ENCODE assay signal across 8 cellular contexts in the genomic region with DNA sequence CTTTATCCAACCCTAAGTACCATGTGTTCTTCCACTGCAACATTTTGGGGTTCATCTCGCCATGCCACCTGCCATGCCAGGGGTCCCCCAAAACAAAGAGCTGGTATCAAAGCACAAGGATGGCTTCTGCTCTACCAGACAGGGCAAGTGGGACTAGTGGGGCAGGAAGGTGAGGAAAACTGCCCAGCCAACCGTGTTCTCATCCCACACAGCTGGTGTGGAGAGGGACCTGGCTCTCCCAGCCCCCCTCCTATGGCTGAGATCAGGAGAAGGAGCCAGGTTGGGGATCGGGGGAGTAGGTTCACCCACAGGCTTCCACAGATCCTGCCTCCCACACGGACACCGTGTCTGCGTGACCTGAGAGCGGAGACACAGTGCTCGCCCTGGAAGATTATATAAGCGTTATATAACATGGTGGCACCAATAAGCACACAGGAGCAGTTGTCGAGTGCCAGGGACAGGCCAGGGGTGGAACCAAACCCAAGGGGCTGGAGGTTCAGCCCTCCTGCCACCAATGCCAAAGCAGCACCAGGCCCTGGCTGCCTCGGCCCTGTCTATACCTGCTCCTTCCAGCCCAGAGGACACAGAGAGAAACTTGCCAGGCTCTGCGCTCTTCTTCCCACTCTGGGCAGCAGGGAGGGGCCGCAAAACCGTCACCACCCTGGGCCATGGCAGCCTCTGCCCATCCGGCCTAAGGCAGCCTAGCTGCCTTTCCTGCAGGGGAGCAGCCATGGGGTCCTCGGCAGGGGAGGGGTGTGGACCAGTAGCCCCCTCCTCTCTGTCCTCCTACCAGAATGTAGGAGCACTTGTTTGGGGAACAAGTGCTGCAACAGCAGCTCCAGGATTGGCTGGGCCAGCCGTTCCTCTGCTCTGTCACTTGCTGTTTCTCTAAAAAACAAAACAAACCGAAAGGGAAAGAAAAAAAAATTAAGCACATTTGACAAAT. TPM values are rescaled to one million over a fixed set of nuclear protein-coding genes. Genes with fewer than 3 reads are reported as not detected.
DNase-seq lines count a peak whose midpoint lies in the region; FAIRE-seq and TF ChIP-seq lines count a peak whose summit lies in the region.

No MANE protein-coding gene starts in this region.

- H3K14ac ChIP-seq in neuronal stem cell (ENCODE audit: low read length), result no peak overlapping the region

- H3K4me2 ChIP-seq in fibroblast of lung (ENCODE audit: extremely low read depth, insufficient read depth, low read length), result peak overlapping the region; percentile 97
- no peak overlapping the region for H3K4me2 ChIP-seq in neuronal stem cell (ENCODE audit: insufficient read depth, low read length, poor library complexity, severe bottlenecking)

- no peak overlapping the region for H4K8ac ChIP-seq in neuronal stem cell (ENCODE audit: low read depth, low read length)

- H3K4me1 ChIP-seq in fibroblast of lung (ENCODE audit: control insufficient read depth, extremely low read depth, insufficient read depth, low read length) (peaks cover 20% of the 10 kb centered on the region), neuronal stem cell (ENCODE audit: control insufficient read depth in 2 of 2, insufficient read depth in 1 of 2, low read depth in 1 of 2, low read length in 2 of 2) (peaks cover 0 to 5% of the 10 kb centered on the region in 2 donors)

- no peak overlapping the region for H2BK5ac ChIP-seq in neuronal stem cell (ENCODE audit: low read length)

- peaks cover 18% of the 10 kb centered on the region for H3K79me2 ChIP-seq in fibroblast of lung (ENCODE audit: control insufficient read depth, insufficient read depth, low read length)

- H3K23ac ChIP-seq in neuronal stem cell (ENCODE audit: low read depth, low read length, poor library complexity), result no peak overlapping the region

- TF ChIP-seq CTCF in GM12865 (IDR thresholded peaks at IDR 0.05; ENCODE audit: insufficient read depth, low read depth, low read length, missing control alignments), result no peak
- no peak for TF ChIP-seq CTCF in fibroblast of lung (conservative IDR thresholded peaks at IDR 0.05 in 1 of 2, IDR thresholded peaks at IDR 0.05 in 1 of 2; ENCODE audit: low read depth in 1 of 2, low read length in 2 of 2)

- H3K79me1 ChIP-seq in neuronal stem cell (ENCODE audit: low read depth, low read length), result no peaks in the 10 kb centered on the region

- no peak overlapping the region for H3K4ac ChIP-seq in neuronal stem cell (ENCODE audit: low read length)

- H3K4me3 ChIP-seq in GM12865 (ENCODE audit: low read depth, low read length), result peak overlapping the region; percentile 88
- H3K4me3 ChIP-seq in fibroblast of lung (replicated peaks in 1 of 4; ENCODE audit: control extremely low read depth in 1 of 4, insufficient read depth in 1 of 4, low read depth in 3 of 4, low read length in 4 of 4), result peak overlapping the region; percentile 58 to 86 (median 76)
- peak overlapping the region in 1 of 2 donors; percentile 86 for H3K4me3 ChIP-seq in neuronal stem cell (ENCODE audit: low read length in 2 of 2)

- H3K9me3 ChIP-seq in fibroblast of lung (ENCODE audit: control insufficient read depth, insufficient read depth, low read depth, low read length) (no peaks in the 10 kb centered on the region), neuronal stem cell (replicated peaks in 1 of 2; ENCODE audit: control insufficient read depth in 2 of 2, insufficient read depth in 1 of 2, low read depth in 1 of 2, low read length in 2 of 2) (no peaks in the 10 kb centered on the region)

- no peaks in the 10 kb centered on the region for H3K27me3 ChIP-seq in fibroblast of lung (ENCODE audit: control insufficient read depth, insufficient read depth, low read length)
- peaks cover 0 to 25% (median 16%) of the 10 kb centered on the region in 3 experiments for H3K27me3 ChIP-seq in neuronal stem cell (ENCODE audit: control insufficient read depth in 3 of 3, insufficient read depth in 3 of 3, low read depth in 1 of 3, low read length in 3 of 3)

- no peak overlapping the region for H2BK120ac ChIP-seq in neuronal stem cell (ENCODE audit: low read depth, low read length)

- no peaks in the 10 kb centered on the region for H4K20me1 ChIP-seq in fibroblast of lung (ENCODE audit: control insufficient read depth, extremely low read depth, insufficient read depth, low read length)

- H2AFZ ChIP-seq in fibroblast of lung (ENCODE audit: low read length) (no peak overlapping the region), neuronal stem cell (ENCODE audit: low read length) (no peak overlapping the region)

- no peak overlapping the region for H2BK12ac ChIP-seq in neuronal stem cell (ENCODE audit: low read length)

- H3K36me3 ChIP-seq in fibroblast of lung (ENCODE audit: control insufficient read depth, insufficient read depth, low read length) (no peaks in the 10 kb centered on the region), neuronal stem cell (replicated peaks in 1 of 2; ENCODE audit: control insufficient read depth in 2 of 2, insufficient read depth in 2 of 2, low read length in 2 of 2) (peaks cover 0 to 56% of the 10 kb centered on the region in 2 donors)

- no CpG with 5 or more reads among the region's 18 CpGs for WGBS in neuronal stem cell (ENCODE audit: extremely low coverage in 2 of 2, insufficient read length in 2 of 2, insufficient replicate concordance in 1 of 2), 2 donors

- peak overlapping the region; percentile 22 for H2AK5ac ChIP-seq in neuronal stem cell (ENCODE audit: low read depth, low read length)

- H3K9ac ChIP-seq in fibroblast of lung (ENCODE audit: insufficient read depth, low read length) (peak overlapping the region; percentile 83), neuronal stem cell (ENCODE audit: low read depth, low read length, poor library complexity) (no peak overlapping the region)

- no peak overlapping the region for H4K91ac ChIP-seq in neuronal stem cell (ENCODE audit: low read depth, low read length, poor library complexity)

- TF ChIP-seq POLR2A in GM12891 (IDR thresholded peaks at IDR 0.05; ENCODE audit: low read depth, low read length), result no peak

- peak overlapping the region; percentile 23 for H3K18ac ChIP-seq in neuronal stem cell (ENCODE audit: low read length)

- peak; percentile 30 for DNase-seq in GM12865 (ENCODE audit: low read depth)
- DNase-seq in activated CD8-positive, alpha-beta memory T cell treated with anti-CD3 and anti-CD28 coated beads, Interleukin-2, amount 50 U/mL, for 4 hours, result peak; percentile 27
- peak in 1 of 2 donors; percentile 12 for DNase-seq in fibroblast of lung (ENCODE audit: low read depth in 2 of 2)
- no peak for DNase-seq in neuronal stem cell (ENCODE audit: low spot score)
- no peak for DNase-seq in retina
- no peak for DNase-seq in GM12891 (ENCODE audit: insufficient read length, low spot score)
- DNase-seq in NCI-H128 (lab: John Stamatoyannopoulos, UW; ENCODE audit: unreplicated experiment), result no peak
- DNase-seq in COLO668 (lab: John Stamatoyannopoulos, UW; ENCODE audit: unreplicated experiment), result no peak

- no peak for FAIRE-seq in GM12891 (lab: Jason Lieb, UNC)

- peak overlapping the region; percentile 71 for H3K27ac ChIP-seq in fibroblast of lung (ENCODE audit: insufficient read depth, low read length)
- H3K27ac ChIP-seq in neuronal stem cell (replicated peaks; ENCODE audit: low read length), result no peak overlapping the region

- H2BK15ac ChIP-seq in neuronal stem cell (ENCODE audit: low read length), result no peak overlapping the region

TF ChIP-seq in GM12891, 5 proteins besides CTCF, POLR2A, EP300 and RAD21:
- TF ChIP-seq SPI1 (IDR thresholded peaks at IDR 0.05; ENCODE audit: low read depth, low read length) (no peak), TAF1 (IDR thresholded peaks at IDR 0.05; ENCODE audit: low read depth, low read length) (no peak), PAX5 (IDR thresholded peaks at IDR 0.05; ENCODE audit: insufficient read depth, low read length, severe bottlenecking) (no peak), POU2F2 (IDR thresholded peaks at IDR 0.05; ENCODE audit: low read depth, low read length) (no peak), POLR2AphosphoS5 (IDR thresholded peaks at IDR 0.05; ENCODE audit: low read depth, low read length) (no peak)

RNA-seq across cellular contexts. Expression of a gene that starts 43.5 kb away (rescaled TPM):
- under 0.01 and 0.26 TPM in 2 replicates for total RNA-seq in fibroblast of lung
- polyA plus RNA-seq in fibroblast of lung, result 0.51 and 0.72 TPM in 2 replicates
- 0.33 and 0.53 TPM in 2 replicates for polyA plus RNA-seq in fibroblast of lung (2012)
- polyA minus RNA-seq in fibroblast of lung (ENCODE audit: low replicate concordance), result 0.33 TPM in 1 of 2 replicates, not detected in the other
- polyA plus RNA-seq in neuronal stem cell (2013, experiment 1 of 2), result 0.45 TPM
- 0.43 TPM for polyA plus RNA-seq in neuronal stem cell (2013, experiment 2 of 2)
- not detected for polyA plus RNA-seq in GM12891 (2012; ENCODE audit: low read depth, missing spikeins)

Comparison
In these comparisons a context has a peak if more than half of its experiments do, and no peak if none do; other contexts are left out.
1. DNase-seq: peak in GM12865 (single experiment) and activated CD8-positive, alpha-beta memory T cell treated with anti-CD3 and anti-CD28 coated beads, Interleukin-2, amount 50 U/mL, for 4 hours (single experiment); none in neuronal stem cell (single experiment), retina (single experiment), GM12891 (single experiment), NCI-H128 (single experiment) and COLO668 (single experiment).